11 cellular contexts compared by ENCODE assay signal in the genomic region with DNA sequence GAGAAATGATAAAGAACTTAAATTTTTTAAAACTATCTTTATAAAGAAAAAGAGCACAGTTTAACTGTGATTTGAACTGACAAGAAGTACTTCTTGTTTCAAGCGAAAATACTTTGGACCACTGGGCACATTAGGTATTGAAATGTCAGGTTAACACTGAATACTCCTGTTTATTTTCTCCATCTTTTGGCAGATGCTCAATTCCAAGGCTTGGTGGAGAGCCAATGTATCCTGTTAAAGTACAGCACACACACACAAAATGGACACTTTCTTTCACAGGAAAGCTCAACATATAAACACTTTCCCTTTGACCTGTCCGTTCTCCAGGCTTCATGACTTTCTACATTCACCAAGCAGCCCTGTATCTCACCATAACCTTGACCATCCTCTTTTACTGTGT. TPM values are rescaled to one million over a fixed set of nuclear protein-coding genes. Genes with fewer than 3 reads are reported as not detected.
DNase-seq lines count a peak whose midpoint lies in the region; ATAC-seq, FAIRE-seq and TF ChIP-seq lines count a peak whose summit lies in the region.
"Had no signal": no experiment of that assay in that cellular context is flagged by ENCODE, and none has a peak within 500 bp of the region (broad histone marks: within the 10 kb centered on the region; RNA-seq: fewer than 3 reads in every experiment).

No MANE protein-coding gene starts in this region.

- CTCF ChIA-PET in endothelial cell of umbilical vein (lab: Charles Lee), result interaction anchor here (1.1 to 2.5 kb wide), 3 partner anchors 8 to 32 kb away, joined by 3 to 12 read pairs (median 3); a partner anchor contains a TSS

- H3K27ac Mint-ChIP-seq in nephron (peak overlapping the region; percentile 33 to 94 (median 89)), glutamatergic neuron (ENCODE audit: unreplicated experiment) (no peak overlapping the region)

- WGBS in heart right ventricle, 2 donors, result 53 to 70% methylated on average over 2 of the region's 2 CpGs

- TF ChIP-seq CTCF in heart right ventricle (IDR thresholded peaks at IDR 0.05) (no peak), endothelial cell of umbilical vein (IDR thresholded peaks at IDR 0.05; ENCODE audit: extremely low read depth in 1 of 2, insufficient read depth in 1 of 2, low read depth in 1 of 2, low read length in 2 of 2) (no peak), nephron (IDR thresholded peaks at IDR 0.05; ENCODE audit: unreplicated experiment in 3 of 3) (no peak), glutamatergic neuron (IDR thresholded peaks at IDR 0.05; ENCODE audit: partially characterized antibody, unreplicated experiment) (no peak)

- POLR2A ChIA-PET in endothelial cell of umbilical vein (lab: Charles Lee), result no interaction called here

- FAIRE-seq in endothelial cell of umbilical vein (lab: Jason Lieb, UNC), result no peak

- H3K9me1 ChIP-seq in endothelial cell of umbilical vein (replicated peaks; ENCODE audit: control insufficient read depth, extremely low read depth, insufficient read depth, low read length), result no peaks in the 10 kb centered on the region

- no peak for DNase-seq in heart right ventricle
- DNase-seq in cardiac septum (ENCODE audit: low spot score), result no peak
- peak; percentile 15 for DNase-seq in endothelial cell of umbilical vein (ENCODE audit: low read depth, low spot score)
- DNase-seq in NCI-H774 (lab: John Stamatoyannopoulos, UW), result no peak
- no peak for DNase-seq in SIG-M5 treated with dmso at 0.1 percent for 504 hours (lab: John Stamatoyannopoulos, UW; ENCODE audit: unreplicated experiment)
- DNase-seq in glutamatergic neuron, result no peak
- DNase-seq: islet precursor cell, SK-N-SH had no signal

- H3K79me2 ChIP-seq in endothelial cell of umbilical vein (ENCODE audit: control insufficient read depth, insufficient read depth, low read length), result no peaks in the 10 kb centered on the region

- H3K4me1 Mint-ChIP-seq in nephron (peaks cover 45% of the 10 kb centered on the region), glutamatergic neuron (ENCODE audit: low read depth, unreplicated experiment) (peaks cover 9% of the 10 kb centered on the region)
- H3K4me1 Mint-ChIP-seq: neural crest cell had no signal

- H3K9me3 ChIP-seq in heart right ventricle, result no peaks in the 10 kb centered on the region
- H3K9me3 ChIP-seq in endothelial cell of umbilical vein (replicated peaks; ENCODE audit: control insufficient read depth, insufficient read depth, low read length), result no peaks in the 10 kb centered on the region
- H3K9me3 ChIP-seq: SK-N-SH had no signal

- intact Hi-C loops in heart right ventricle (cut with DNase I), result no loop called here
- intact Hi-C loops in cardiac septum (cut with DNase I), result no loop called here
- intact Hi-C loops in endothelial cell of umbilical vein (cut with micrococcal nuclease), result no loop called here

- H3K4me3 Mint-ChIP-seq in nephron, result no peak overlapping the region
- H3K4me3 Mint-ChIP-seq in glutamatergic neuron (ENCODE audit: unreplicated experiment), result no peak overlapping the region
- H3K4me3 Mint-ChIP-seq: neural crest cell had no signal

- H3K36me3 ChIP-seq in heart right ventricle (no peaks in the 10 kb centered on the region), endothelial cell of umbilical vein (ENCODE audit: control insufficient read depth in 2 of 2, extremely low read depth in 1 of 2, insufficient read depth in 2 of 2, low read length in 2 of 2) (no peaks in the 10 kb centered on the region)

- H3K36me3 Mint-ChIP-seq in nephron (ENCODE audit: low read depth) (no peaks in the 10 kb centered on the region), glutamatergic neuron (ENCODE audit: unreplicated experiment) (no peaks in the 10 kb centered on the region)

- H3K9me3 Mint-ChIP-seq in nephron (no peaks in the 10 kb centered on the region), glutamatergic neuron (ENCODE audit: unreplicated experiment) (no peaks in the 10 kb centered on the region)
- H3K9me3 Mint-ChIP-seq: neural crest cell had no signal

- dilution Hi-C loops in endothelial cell of umbilical vein (cut with MboI; ENCODE audit: extremely low pct_ligation_motif_present, low sequenced_read_pairs), result no loop called here

- H3K4me3 ChIP-seq in heart right ventricle (peak overlapping the region in 1 of 10 donors; percentile 24), endothelial cell of umbilical vein (replicated peaks in 1 of 3; ENCODE audit: insufficient read depth in 1 of 3, low read depth in 1 of 3, low read length in 3 of 3) (no peak overlapping the region)

- no peaks in the 10 kb centered on the region for H4K20me1 ChIP-seq in endothelial cell of umbilical vein (replicated peaks; ENCODE audit: control insufficient read depth, extremely low read depth, insufficient read depth, low read length)

- no TSS peak for BruUV-seq in endothelial cell of umbilical vein (replicated peaks; lab: Mats Ljungman, UMichigan)

- ATAC-seq in heart right ventricle, result peak in 2 of 8 donors; percentile 6 to 18
- no peak for ATAC-seq in GM21576 (IDR thresholded peaks at IDR 0.05; ENCODE audit: unreplicated experiment)

- H3K9ac ChIP-seq in endothelial cell of umbilical vein (replicated peaks; ENCODE audit: extremely low read depth, insufficient read depth, low read length), result no peak overlapping the region
- H3K9ac ChIP-seq: SK-N-SH had no signal

- H3K4me2 ChIP-seq in endothelial cell of umbilical vein (ENCODE audit: insufficient read depth, low read length), result no peak overlapping the region
- H3K4me2 ChIP-seq: SK-N-SH had no signal

- no peak overlapping the region for H2AFZ ChIP-seq in endothelial cell of umbilical vein (ENCODE audit: low read depth, low read length)

- TF ChIP-seq POLR2A in endothelial cell of umbilical vein (IDR thresholded peaks at IDR 0.05; ENCODE audit: low read depth, low read length), result no peak

- peak overlapping the region in 8 of 10 donors; percentile 0 to 87 (median 42) for H3K27ac ChIP-seq in heart right ventricle
- no peak overlapping the region for H3K27ac ChIP-seq in endothelial cell of umbilical vein (ENCODE audit: insufficient read depth, low read depth, low read length)

- H3K27me3 Mint-ChIP-seq in nephron (ENCODE audit: low read depth) (no peaks in the 10 kb centered on the region), glutamatergic neuron (ENCODE audit: unreplicated experiment) (no peaks in the 10 kb centered on the region)

- H3K4me1 ChIP-seq in heart right ventricle, result peaks cover 12 to 41% (median 33%) of the 10 kb centered on the region in 9 donors
- H3K4me1 ChIP-seq in endothelial cell of umbilical vein (ENCODE audit: control insufficient read depth, extremely low read depth, insufficient read depth, low read length), result no peaks in the 10 kb centered on the region

- H3K27me3 ChIP-seq in heart right ventricle (no peaks in the 10 kb centered on the region), endothelial cell of umbilical vein (ENCODE audit: control insufficient read depth in 2 of 2, insufficient read depth in 2 of 2, low read length in 2 of 2) (peaks cover 20 to 39% of the 10 kb centered on the region in 2 experiments)

TF ChIP-seq in endothelial cell of umbilical vein, 7 proteins besides CTCF, POLR2A, EP300 and RAD21:
- TF ChIP-seq POLR2AphosphoS5 (IDR thresholded peaks at IDR 0.05; ENCODE audit: insufficient read depth, low read depth, low read length), result no peak
- TF ChIP-seq GATA2 (IDR thresholded peaks at IDR 0.05; ENCODE audit: insufficient read depth, insufficient read length, low read depth, low read length), result no peak
- no peak for TF ChIP-seq FOS (IDR thresholded peaks at IDR 0.05; ENCODE audit: borderline replicate concordance, insufficient read depth, low read length)
- TF ChIP-seq, protein P1, sequence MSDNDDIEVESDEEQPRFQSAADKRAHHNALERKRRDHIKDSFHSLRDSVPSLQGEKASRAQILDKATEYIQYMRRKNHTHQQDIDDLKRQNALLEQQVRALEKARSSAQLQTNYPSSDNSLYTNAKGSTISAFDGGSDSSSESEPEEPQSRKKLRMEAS (IDR thresholded peaks at IDR 0.05; ENCODE audit: insufficient read depth, insufficient read length), result no peak
- no peak for TF ChIP-seq JUN (IDR thresholded peaks at IDR 0.05; ENCODE audit: borderline replicate concordance, insufficient read depth, insufficient read length, low read depth)
- no peak for TF ChIP-seq MYC (IDR thresholded peaks at IDR 0.05; ENCODE audit: low read depth, low read length)
- no peak for TF ChIP-seq EZH2 (IDR thresholded peaks at IDR 0.05; ENCODE audit: borderline replicate concordance, low read depth, low read length, severe bottlenecking)

RNA-seq across cellular contexts. Expression of a gene that starts 32.6 kb away (rescaled TPM):
- total RNA-seq in heart right ventricle, result 10 to 100 TPM; 36.4 to 45.7 (median 41.0) TPM
- 10 to 100 TPM in 1 of 2 donors, 1 to 10 TPM in 1; 8.6 to 11.6 TPM for polyA plus RNA-seq in heart right ventricle
- 45.4 TPM for total RNA-seq in cardiac septum
- 59.0 and 60.1 TPM in 2 replicates for total RNA-seq in endothelial cell of umbilical vein
- polyA plus RNA-seq in endothelial cell of umbilical vein, result 20.5 and 23.9 TPM in 2 replicates
- 23.5 and 25.8 TPM in 2 replicates for polyA plus RNA-seq in endothelial cell of umbilical vein (2011; cell fraction: cytosol; rRNA removed)
- polyA plus RNA-seq in endothelial cell of umbilical vein (2011; cell fraction: nucleus; rRNA removed), result 36.0 and 45.6 TPM in 2 replicates
- polyA plus RNA-seq in endothelial cell of umbilical vein (2012), result 27.1 and 37.7 TPM in 2 replicates
- polyA minus RNA-seq in endothelial cell of umbilical vein, result 75.8 and 85.4 TPM in 2 replicates
- 28.5 TPM for polyA minus RNA-seq in endothelial cell of umbilical vein (2011; cell fraction: cytosol; rRNA and poly(A)+ RNA removed)
- polyA minus RNA-seq in endothelial cell of umbilical vein (2011; cell fraction: nucleus; rRNA and poly(A)+ RNA removed), result 88.0 and 128 TPM in 2 replicates
- 79.9 TPM for total RNA-seq in glutamatergic neuron (ENCODE audit: unreplicated experiment)
